Comparison of ENCODE assay signal across 18 cellular contexts in the genomic region with DNA sequence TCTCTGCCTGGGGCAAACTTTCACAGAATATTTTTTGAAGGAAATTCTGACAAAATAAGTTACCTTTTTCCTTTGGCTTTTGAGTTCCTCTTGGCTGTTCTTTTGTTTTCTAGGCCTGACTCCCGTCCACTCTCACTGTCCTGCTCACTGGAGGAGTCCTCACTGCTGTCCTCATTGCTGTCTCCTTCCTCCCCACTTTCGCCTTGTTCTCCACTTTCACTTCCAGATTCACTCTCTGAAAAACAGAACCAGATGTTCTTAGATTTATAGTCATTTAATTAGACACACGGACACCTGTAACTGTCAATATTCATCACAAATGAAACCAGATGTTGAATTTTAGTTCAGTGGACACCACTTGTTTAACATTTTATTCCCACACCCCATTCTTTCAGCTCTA.
DNase-seq lines count a peak whose midpoint lies in the region; ATAC-seq and TF ChIP-seq lines count a peak whose summit lies in the region.
"Had no signal": no experiment of that assay in that cellular context is flagged by ENCODE, and none has a peak within 500 bp of the region (broad histone marks: within the 10 kb centered on the region; RNA-seq: fewer than 3 reads in every experiment).

No MANE protein-coding gene starts in this region.

- intact Hi-C loops in dorsolateral prefrontal cortex (cut with DNase I) = no loop called here

- H4K20me1 ChIP-seq in OCI-LY1 (ENCODE audit: insufficient read depth, low read length) = no peaks in the 10 kb centered on the region

- DNase-seq in GM06990 (ENCODE audit: extremely low read depth, insufficient read length) = peak; percentile 13
- DNase-seq in HFFc6 = no peak
- peak in 1 of 2 donors; percentile 3 for DNase-seq in memory B cell (ENCODE audit: low spot score in 2 of 2)
- DNase-seq in dorsolateral prefrontal cortex = no peak
- no peak for DNase-seq in superior temporal gyrus (ENCODE audit: extremely low spot score)
- DNase-seq: activated CD4-positive, alpha-beta T cell treated with anti-CD3 and anti-CD28 coated beads, Interleukin-2, amount 10 ng/mL, durations not matched to agents 24 days and 14 days; activated T-cell treated with anti-CD3 and anti-CD28 coated beads, Interleukin-2, amount 50 U/mL, for 4 hours; Caco-2; foreskin fibroblast; GF-D8; left ventricle myocardium inferior; MG63; T1000 had no signal

- no peaks in the 10 kb centered on the region for H3F3A ChIP-seq in OCI-LY1 (ENCODE audit: insufficient read depth, low read length)

- H3K9me3 ChIP-seq in OCI-LY1 (ENCODE audit: low read length) = no peaks in the 10 kb centered on the region
- H3K9me3 ChIP-seq: Caco-2, left ventricle myocardium inferior, MG63, prostate gland had no signal

- peak; percentile 60 for ATAC-seq in memory B cell (ENCODE audit: low read depth)
- no peak for ATAC-seq in GM19035 (IDR thresholded peaks at IDR 0.05; ENCODE audit: unreplicated experiment)
- ATAC-seq in HG02970 (IDR thresholded peaks at IDR 0.05; ENCODE audit: low FRiP score, unreplicated experiment) = no peak
- ATAC-seq: activated T-cell treated with anti-CD3 and anti-CD28 coated beads, Interleukin-2, amount 50 U/mL, for 4 hours had no signal

- H3K27ac Mint-ChIP-seq in HFFc6 (peak overlapping the region; percentile 8; the same call in 1 of the 2 replicates), memory B cell (peak overlapping the region; percentile 82)
- H3K27ac Mint-ChIP-seq: activated CD4-positive, alpha-beta T cell treated with anti-CD3 and anti-CD28 coated beads, Interleukin-2, amount 10 ng/mL, durations not matched to agents 24 days and 14 days had no signal

- no peak overlapping the region for H3K9ac ChIP-seq in OCI-LY1 (ENCODE audit: low read length)

- no peak overlapping the region for H3K4me3 Mint-ChIP-seq in HFFc6
- peak overlapping the region; percentile 83 for H3K4me3 Mint-ChIP-seq in memory B cell
- H3K4me3 Mint-ChIP-seq: activated CD4-positive, alpha-beta T cell treated with anti-CD3 and anti-CD28 coated beads, Interleukin-2, amount 10 ng/mL, durations not matched to agents 24 days and 14 days; activated T-cell treated with anti-CD3 and anti-CD28 coated beads, Interleukin-2, amount 50 U/mL, for 4 hours; central memory CD8-positive, alpha-beta T cell had no signal

- H3K4me3 ChIP-seq in GM06990 (replicated peaks; ENCODE audit: low read depth, low read length) = no peak overlapping the region
- H3K4me3 ChIP-seq in OCI-LY1 (ENCODE audit: low read depth, low read length, poor library complexity, severe bottlenecking) = no peak overlapping the region
- H3K4me3 ChIP-seq in dorsolateral prefrontal cortex = no peak overlapping the region
- H3K4me3 ChIP-seq: left ventricle myocardium inferior, MG63, prostate gland had no signal

- no peak overlapping the region for H2AFZ ChIP-seq in OCI-LY1 (ENCODE audit: low read length)

- no peak overlapping the region for H3K4me2 ChIP-seq in OCI-LY1 (ENCODE audit: low read length)

- H3K27ac ChIP-seq in OCI-LY1 (ENCODE audit: low read depth, low read length, poor library complexity, severe bottlenecking) (peak overlapping the region; percentile 4), dorsolateral prefrontal cortex (no peak overlapping the region)
- H3K27ac ChIP-seq: left ventricle myocardium inferior, prostate gland had no signal

- H3K27me3 ChIP-seq in GM06990 (replicated peaks; ENCODE audit: control insufficient read depth, insufficient read depth, low read length) (no peaks in the 10 kb centered on the region), OCI-LY1 (ENCODE audit: insufficient read depth, low read length) (no peaks in the 10 kb centered on the region), dorsolateral prefrontal cortex (no peaks in the 10 kb centered on the region)
- H3K27me3 ChIP-seq: MG63 had no signal

- no peaks in the 10 kb centered on the region for H3K9me3 Mint-ChIP-seq in HFFc6
- H3K9me3 Mint-ChIP-seq in memory B cell = no peaks in the 10 kb centered on the region
- H3K9me3 Mint-ChIP-seq: activated CD4-positive, alpha-beta T cell treated with anti-CD3 and anti-CD28 coated beads, Interleukin-2, amount 10 ng/mL, durations not matched to agents 24 days and 14 days; activated T-cell treated with anti-CD3 and anti-CD28 coated beads, Interleukin-2, amount 50 U/mL, for 4 hours; central memory CD8-positive, alpha-beta T cell had no signal

- peaks cover 19% of the 10 kb centered on the region for H3K4me1 ChIP-seq in OCI-LY1 (ENCODE audit: insufficient read depth, low read length, severe bottlenecking)
- H3K4me1 ChIP-seq: Caco-2, left ventricle myocardium inferior, prostate gland had no signal

- H3K4me1 Mint-ChIP-seq in HFFc6 (ENCODE audit: low read depth) (no peaks in the 10 kb centered on the region), memory B cell (peaks cover 16% of the 10 kb centered on the region)
- H3K4me1 Mint-ChIP-seq: central memory CD8-positive, alpha-beta T cell had no signal

- H3K27me3 Mint-ChIP-seq in HFFc6 (ENCODE audit: insufficient read depth) (no peaks in the 10 kb centered on the region), memory B cell (no peaks in the 10 kb centered on the region)
- H3K27me3 Mint-ChIP-seq: activated CD4-positive, alpha-beta T cell treated with anti-CD3 and anti-CD28 coated beads, Interleukin-2, amount 10 ng/mL, durations not matched to agents 24 days and 14 days; central memory CD8-positive, alpha-beta T cell had no signal

- no peaks in the 10 kb centered on the region for H3K79me2 ChIP-seq in OCI-LY1 (ENCODE audit: insufficient read depth, low read length)

- H3K36me3 Mint-ChIP-seq in HFFc6 (ENCODE audit: low read depth) (peaks cover 9% of the 10 kb centered on the region; the same call in 1 of the 2 replicates), memory B cell (peaks cover 13% of the 10 kb centered on the region)

- no peaks in the 10 kb centered on the region for H3K9me2 ChIP-seq in OCI-LY1 (ENCODE audit: low read depth, low read length)

- TF ChIP-seq CTCF in GM06990 (IDR thresholded peaks at IDR 0.05; ENCODE audit: insufficient read depth, low read length, poor library complexity, severe bottlenecking) = no peak
- no peak for TF ChIP-seq CTCF in HFFc6 (IDR thresholded peaks at IDR 0.05)
- TF ChIP-seq CTCF in OCI-LY1 (IDR thresholded peaks at IDR 0.05; ENCODE audit: low read length) = no peak
- TF ChIP-seq CTCF in dorsolateral prefrontal cortex (IDR thresholded peaks at IDR 0.05 in 54 of 56, conservative IDR thresholded peaks at IDR 0.05 in 2 of 56; ENCODE audit: low read depth in 1 of 56, partially characterized antibody in 56 of 56) = no peak

- H3K36me3 ChIP-seq in GM06990 (ENCODE audit: control insufficient read depth, insufficient read depth, low read length) (peaks cover 2% of the 10 kb centered on the region), OCI-LY1 (ENCODE audit: insufficient read depth, low read length) (peaks cover 29% of the 10 kb centered on the region; the same call in 1 of the 2 replicates)
- H3K36me3 ChIP-seq: prostate gland had no signal
